In genomic region chr1:94757931-94758330, GRCh38 we compare ENCODE assay signal across 14 cellular contexts.
DNase-seq lines count a peak whose midpoint lies in the region; ATAC-seq and TF ChIP-seq lines count a peak whose summit lies in the region.
"Had no signal": no experiment of that assay in that cellular context is flagged by ENCODE, and none has a peak within 500 bp of the region (broad histone marks: within the 10 kb centered on the region; RNA-seq: fewer than 3 reads in every experiment).

No MANE protein-coding gene starts in this region.

- DNase-seq in NCI-H2196 (lab: John Stamatoyannopoulos, UW; ENCODE audit: unreplicated experiment), result peak; percentile 33
- DNase-seq in NCI-H2196 treated with DMSO at 0.1 percent for 48 hours (lab: John Stamatoyannopoulos, UW; ENCODE audit: unreplicated experiment), result no peak
- peak in 1 of 2 donors; percentile 45 for DNase-seq in fibroblast of lung (ENCODE audit: low read depth in 2 of 2)
- DNase-seq in mucosa of descending colon, result no peak
- no peak for DNase-seq in upper lobe of right lung
- no peak for DNase-seq in stimulated activated CD4-positive, alpha-beta T cell treated with anti-CD3 and anti-CD28 coated beads, Interleukin-2, amount 100 ng/mL, for 24 hours
- DNase-seq in endothelial cell (ENCODE audit: low spot score), result no peak
- DNase-seq: ACHN; naive thymus-derived CD8-positive, alpha-beta T cell; stimulated activated CD4-positive, alpha-beta T cell treated with anti-CD3 and anti-CD28 coated beads, Interleukin-1b, Interleukin-23, amount 100 ng/mL, for 48 hours; stimulated activated naive CD4-positive, alpha-beta T cell treated with Interleukin-2 at 50 U/mL for 16 hours had no signal

- no peaks in the 10 kb centered on the region for H4K20me1 ChIP-seq in fibroblast of lung (ENCODE audit: control insufficient read depth, extremely low read depth, insufficient read depth, low read length)

- H3K4me3 Mint-ChIP-seq in endothelial cell (ENCODE audit: unreplicated experiment), result no peak overlapping the region
- H3K4me3 Mint-ChIP-seq: dendritic cell treated with granulocyte-macrophage colony-stimulating factor and Interleukin-4, amounts not matched to agents 40 ng/mL and 50 ng/mL, for 4 days; naive thymus-derived CD8-positive, alpha-beta T cell had no signal

- no peaks in the 10 kb centered on the region for H3K27me3 ChIP-seq in fibroblast of lung (ENCODE audit: control insufficient read depth, insufficient read depth, low read length)
- no peaks in the 10 kb centered on the region for H3K27me3 ChIP-seq in upper lobe of right lung

- H3K27ac ChIP-seq in fibroblast of lung (ENCODE audit: insufficient read depth, low read length) (no peak overlapping the region), upper lobe of right lung (no peak overlapping the region)

- no peak overlapping the region for H3K4me2 ChIP-seq in fibroblast of lung (ENCODE audit: extremely low read depth, insufficient read depth, low read length)

- H3K4me1 ChIP-seq in fibroblast of lung (ENCODE audit: control insufficient read depth, extremely low read depth, insufficient read depth, low read length), result peaks cover 27% of the 10 kb centered on the region
- peaks cover 6% of the 10 kb centered on the region for H3K4me1 ChIP-seq in mucosa of descending colon (ENCODE audit: low read depth)
- H3K4me1 ChIP-seq in upper lobe of right lung, result peaks cover 20% of the 10 kb centered on the region

- no peak for TF ChIP-seq POLR2A in GM18505 (IDR thresholded peaks at IDR 0.05; ENCODE audit: borderline replicate concordance, extremely low read depth, insufficient read depth, insufficient read length)

- ATAC-seq in mucosa of descending colon (peak; percentile 38), upper lobe of right lung (peak; percentile 42), GM18505 (IDR thresholded peaks at IDR 0.05; ENCODE audit: unreplicated experiment) (no peak)
- ATAC-seq: naive thymus-derived CD8-positive, alpha-beta T cell had no signal

- H3K9me3 ChIP-seq in fibroblast of lung (ENCODE audit: control insufficient read depth, insufficient read depth, low read depth, low read length) (no peaks in the 10 kb centered on the region), mucosa of descending colon (no peaks in the 10 kb centered on the region), upper lobe of right lung (no peaks in the 10 kb centered on the region)

- no peaks in the 10 kb centered on the region for H3K9me3 Mint-ChIP-seq in endothelial cell (ENCODE audit: unreplicated experiment)
- H3K9me3 Mint-ChIP-seq: activated T-helper 2 cell treated with anti-CD3 and anti-CD28 coated beads, Interferon-gamma antibody, Interleukin-2, Interleukin-4, amounts not matched to agents 10 μg/mL and 5 μg/mL and 100 μg/mL, durations not matched to agents 14 hours and 24 hours and 36 hours; dendritic cell treated with granulocyte-macrophage colony-stimulating factor and Interleukin-4, amounts not matched to agents 40 ng/mL and 50 ng/mL, for 4 days had no signal

- intact Hi-C loops in mucosa of descending colon (cut with DNase I, micrococcal nuclease) (no loop called here), upper lobe of right lung (cut with DNase I) (no loop called here)

- H3K36me3 Mint-ChIP-seq in endothelial cell (ENCODE audit: low read depth, unreplicated experiment), result no peaks in the 10 kb centered on the region

- H3K4me3 ChIP-seq in fibroblast of lung (replicated peaks in 1 of 4; ENCODE audit: control extremely low read depth in 1 of 4, insufficient read depth in 1 of 4, low read depth in 3 of 4, low read length in 4 of 4) (no peak overlapping the region), mucosa of descending colon (no peak overlapping the region), upper lobe of right lung (no peak overlapping the region)

- peaks cover 4% of the 10 kb centered on the region for H3K27me3 Mint-ChIP-seq in endothelial cell (ENCODE audit: unreplicated experiment)
- H3K27me3 Mint-ChIP-seq: dendritic cell treated with granulocyte-macrophage colony-stimulating factor and Interleukin-4, amounts not matched to agents 40 ng/mL and 50 ng/mL, for 4 days had no signal

- H3K36me3 ChIP-seq in fibroblast of lung (ENCODE audit: control insufficient read depth, insufficient read depth, low read length) (no peaks in the 10 kb centered on the region), mucosa of descending colon (ENCODE audit: low read depth) (no peaks in the 10 kb centered on the region), upper lobe of right lung (no peaks in the 10 kb centered on the region)

- no peak overlapping the region for H3K27ac Mint-ChIP-seq in endothelial cell (ENCODE audit: unreplicated experiment)
- H3K27ac Mint-ChIP-seq: activated T-helper 2 cell treated with anti-CD3 and anti-CD28 coated beads, Interferon-gamma antibody, Interleukin-2, Interleukin-4, amounts not matched to agents 10 μg/mL and 5 μg/mL and 100 μg/mL, durations not matched to agents 14 hours and 24 hours and 36 hours; dendritic cell treated with granulocyte-macrophage colony-stimulating factor and Interleukin-4, amounts not matched to agents 40 ng/mL and 50 ng/mL, for 4 days; naive thymus-derived CD8-positive, alpha-beta T cell had no signal

- H3K4me1 Mint-ChIP-seq in endothelial cell (ENCODE audit: unreplicated experiment), result peaks cover 38% of the 10 kb centered on the region

- TF ChIP-seq CTCF in fibroblast of lung (conservative IDR thresholded peaks at IDR 0.05 in 1 of 2, IDR thresholded peaks at IDR 0.05 in 1 of 2; ENCODE audit: low read depth in 1 of 2, low read length in 2 of 2), result no peak
- no peak for TF ChIP-seq CTCF in mucosa of descending colon (IDR thresholded peaks at IDR 0.05)
- no peak for TF ChIP-seq CTCF in upper lobe of right lung (IDR thresholded peaks at IDR 0.05)
- no peak for TF ChIP-seq CTCF in endothelial cell (IDR thresholded peaks at IDR 0.05; ENCODE audit: unreplicated experiment)

- no peaks in the 10 kb centered on the region for H3K79me2 ChIP-seq in fibroblast of lung (ENCODE audit: control insufficient read depth, insufficient read depth, low read length)

- H3K9ac ChIP-seq in fibroblast of lung (ENCODE audit: insufficient read depth, low read length), result no peak overlapping the region

- H2AFZ ChIP-seq in fibroblast of lung (ENCODE audit: low read length), result peak overlapping the region; percentile 15
